In genomic region chr2:225438263-225438662, GRCh38 we compare ENCODE assay signal across 25 cellular contexts. TPM values are rescaled to one million over a fixed set of nuclear protein-coding genes. Genes with fewer than 3 reads are reported as not detected.
DNase-seq lines count a peak whose midpoint lies in the region; ATAC-seq, FAIRE-seq and TF ChIP-seq lines count a peak whose summit lies in the region.
"Had no signal": no experiment of that assay in that cellular context is flagged by ENCODE, and none has a peak within 500 bp of the region (broad histone marks: within the 10 kb centered on the region; RNA-seq: fewer than 3 reads in every experiment).

No MANE protein-coding gene starts in this region.

- intact Hi-C loops in HepG2 (cut with micrococcal nuclease; ENCODE audit: unreplicated experiment): no loop called here
- intact Hi-C loops in right lobe of liver (cut with DNase I): no loop called here
- intact Hi-C loops in dorsolateral prefrontal cortex (cut with DNase I): no loop called here

- H4K20me1 ChIP-seq in HepG2 (ENCODE audit: insufficient read depth, low read length): no peaks in the 10 kb centered on the region
- H4K20me1 ChIP-seq: BLaER1 had no signal

- WGBS in HepG2 (ENCODE audit: low lambda C conversion rate): 0% methylated on average over 1 of the region's 1 CpG
- 62% methylated on average over 1 of the region's 1 CpG for WGBS in right lobe of liver (ENCODE audit: insufficient coverage, low coverage, low lambda C conversion rate, missing lambda C conversion rate)

- H2AFZ ChIP-seq in HepG2 (ENCODE audit: low read length): no peak overlapping the region

- in situ Hi-C loops in HepG2 (cut with HindIII; ENCODE audit: extremely low pct_ligation_motif_present, low pct_unique_long_range_greater_than_20kb): no loop called here

- H3K36me3 ChIP-seq in HepG2 (replicated peaks in 1 of 2; ENCODE audit: control insufficient read depth in 1 of 2, insufficient read depth in 2 of 2, low read length in 2 of 2): no peaks in the 10 kb centered on the region
- no peaks in the 10 kb centered on the region for H3K36me3 ChIP-seq in right lobe of liver
- H3K36me3 ChIP-seq: BLaER1 had no signal

- no peak for TF ChIP-seq POLR2A in HepG2 (IDR thresholded peaks at IDR 0.05; ENCODE audit: insufficient read depth in 1 of 2, low read depth in 2 of 2, low read length in 2 of 2)
- TF ChIP-seq POLR2A in right lobe of liver (IDR thresholded peaks at IDR 0.05): no peak

- H3K27me3 ChIP-seq in HepG2 (ENCODE audit: control insufficient read depth in 1 of 2, insufficient read depth in 2 of 2, low read length in 2 of 2) (no peaks in the 10 kb centered on the region), right lobe of liver (no peaks in the 10 kb centered on the region), dorsolateral prefrontal cortex (no peaks in the 10 kb centered on the region)
- H3K27me3 ChIP-seq: BLaER1 had no signal

- no peak for TF ChIP-seq CTCF in HepG2 (CRISPR knock-in tag; IDR thresholded peaks at IDR 0.05)
- TF ChIP-seq CTCF in right lobe of liver (IDR thresholded peaks at IDR 0.05): no peak
- no peak for TF ChIP-seq CTCF in dorsolateral prefrontal cortex (IDR thresholded peaks at IDR 0.05 in 54 of 56, conservative IDR thresholded peaks at IDR 0.05 in 2 of 56; ENCODE audit: low read depth in 1 of 56, partially characterized antibody in 56 of 56)

- no peak overlapping the region for H3K4me2 ChIP-seq in HepG2 (ENCODE audit: low read depth, low read length)
- H3K4me2 ChIP-seq: A549, BLaER1 had no signal

- POLR2A ChIA-PET in HepG2 (lab: Yijun Ruan, JAX): no interaction called here

- H3K4me3 ChIP-seq in HepG2 (replicated peaks in 1 of 3; ENCODE audit: insufficient read depth in 1 of 3, low read depth in 2 of 3, low read length in 3 of 3): no peak overlapping the region
- no peak overlapping the region for H3K4me3 ChIP-seq in right lobe of liver
- no peak overlapping the region for H3K4me3 ChIP-seq in dorsolateral prefrontal cortex
- H3K4me3 ChIP-seq: A549, BLaER1 had no signal

- no peaks in the 10 kb centered on the region for H3K4me1 ChIP-seq in HepG2 (ENCODE audit: insufficient read depth, low read length)
- no peaks in the 10 kb centered on the region for H3K4me1 ChIP-seq in right lobe of liver
- H3K4me1 ChIP-seq: A549, Caco-2 had no signal

- BruUV-seq in HepG2 (replicated peaks; lab: Mats Ljungman, UMichigan): no TSS peak

- H3K27ac ChIP-seq in HepG2 (ENCODE audit: extremely low read length, insufficient read depth, low read length): no peak overlapping the region
- no peak overlapping the region for H3K27ac ChIP-seq in right lobe of liver
- no peak overlapping the region for H3K27ac ChIP-seq in dorsolateral prefrontal cortex
- H3K27ac ChIP-seq: 22Rv1, A549, BLaER1 had no signal

- H3K79me2 ChIP-seq in HepG2 (ENCODE audit: insufficient read depth, low read length): no peaks in the 10 kb centered on the region

- CTCF ChIA-PET in HepG2 (lab: Yijun Ruan, JAX; ENCODE audit: low intra/inter-chr PET ratio, low total read pairs): no interaction called here

- ATAC-seq in HepG2 (no peak), right lobe of liver (no peak), SK-N-SH treated with all-trans-retinoic acid at 6 μM for 48 hours (no peak)
- ATAC-seq: A549 had no signal

- TF ChIP-seq EP300 in HepG2 (IDR thresholded peaks at IDR 0.05; ENCODE audit: low read depth in 2 of 2, low read length in 2 of 2) (no peak), HepG2 (CRISPR knock-in tag; IDR thresholded peaks at IDR 0.05; ENCODE audit: borderline replicate concordance) (no peak)

- FAIRE-seq in HepG2 (lab: Jason Lieb, UNC): no peak
- FAIRE-seq in urothelium cell line (lab: Jason Lieb, UNC): no peak
- FAIRE-seq: A549, D721Med, G401.6, GM12891, GM19239 had no signal

- no peak for TF ChIP-seq RAD21 in HepG2 (CRISPR knock-in tag; IDR thresholded peaks at IDR 0.05)

- H3K9me3 ChIP-seq in HepG2 (ENCODE audit: low read length): no peaks in the 10 kb centered on the region
- no peaks in the 10 kb centered on the region for H3K9me3 ChIP-seq in right lobe of liver
- H3K9me3 ChIP-seq: A549, Caco-2 had no signal

- no peak overlapping the region for H3K9ac ChIP-seq in HepG2 (ENCODE audit: insufficient read depth, low read depth, low read length)
- H3K9ac ChIP-seq: BLaER1 had no signal

- DNase-seq in HepG2 (ENCODE audit: low spot score): no peak
- DNase-seq in right lobe of liver: no peak
- peak; percentile 20 for DNase-seq in NCI-H69 (lab: John Stamatoyannopoulos, UW)
- no peak for DNase-seq in COLO668 (lab: John Stamatoyannopoulos, UW; ENCODE audit: unreplicated experiment)
- DNase-seq in dorsolateral prefrontal cortex: no peak
- DNase-seq in urothelium cell line (ENCODE audit: low spot score): no peak
- DNase-seq: AML-193; C1 segment of cervical spinal cord; Caco-2; Calu3; CD4-positive, alpha-beta memory T cell; CD4-positive, CD25-positive, alpha-beta regulatory T cell; CD8-positive, alpha-beta memory T cell; DMS79 treated with DMSO at 0.1 percent for 48 hours; GF-D8 had no signal

TF ChIP-seq in HepG2, 621 proteins besides CTCF, POLR2A, EP300 and RAD21:
- TF ChIP-seq ZBTB39 (CRISPR knock-in tag; IDR thresholded peaks at IDR 0.05): no peak
- peak; percentile 80 for TF ChIP-seq CEBPB (IDR thresholded peaks at IDR 0.05; ENCODE audit: borderline replicate concordance, low read depth, low read length)
- TF ChIP-seq KLF6 (CRISPR knock-in tag; IDR thresholded peaks at IDR 0.05): no peak
TF ChIP-seq in HepG2: peak in this region for 1.

TF ChIP-seq in SK-N-SH treated with all-trans-retinoic acid at 6 μM for 48 hours, 23 proteins besides CTCF, POLR2A, EP300 and RAD21:
- TF ChIP-seq ISL1 (CRISPR knock-in tag; IDR thresholded peaks at IDR 0.05): peak; percentile 86
- peak; percentile 42; the same call in 1 of the 2 replicates for TF ChIP-seq TCF4 (CRISPR knock-in tag; IDR thresholded peaks at IDR 0.05; ENCODE audit: borderline replicate concordance)
- no peak for TF ChIP-seq OSR1 (CRISPR knock-in tag; IDR thresholded peaks at IDR 0.05)
- 0 out of 2 replicates have a peak, but pooled peaks have one; percentile 32 for TF ChIP-seq TSHZ2 (CRISPR knock-in tag; IDR thresholded peaks at IDR 0.05)

RNA-seq across cellular contexts. Expression of gene NYAP2, which starts 38.8 kb away (rescaled TPM):
- total RNA-seq in HepG2 (2016; rRNA removed; fragmentation: Illumina TruSeq; extraction: Trizol) (not detected in 2 replicates), right lobe of liver (not detected), dorsolateral prefrontal cortex (10 to 100 TPM in 25 of 120 experiments, 1 to 10 TPM in 95; 2.0 to 14.0 (median 8.2) TPM)
- total RNA-seq in HepG2 (2016; cell fraction: cytosol; rRNA removed; fragmentation: Illumina TruSeq; extraction: Trizol; ENCODE audit: low read depth): not detected in 2 replicates
- not detected in 2 replicates for total RNA-seq in HepG2 (2016; cell fraction: insoluble cytoplasmic fraction; rRNA removed; fragmentation: Illumina TruSeq; extraction: Trizol)
- total RNA-seq in HepG2 (2016; cell fraction: membrane; rRNA removed; fragmentation: Illumina TruSeq; extraction: Trizol): not detected in 2 replicates
- not detected in 2 replicates for total RNA-seq in HepG2 (2016; cell fraction: nucleus; rRNA removed; fragmentation: Illumina TruSeq; extraction: Trizol)
- polyA plus RNA-seq in HepG2 (2011; rRNA removed): not detected in 2 replicates
- polyA plus RNA-seq in HepG2 (2011; cell fraction: cytosol; rRNA removed): not detected in 2 replicates
- polyA plus RNA-seq in HepG2 (2011; cell fraction: nucleus; rRNA removed): not detected in 2 replicates
- not detected in 2 replicates for polyA plus RNA-seq in HepG2 (2012)
- not detected in 2 replicates for polyA plus RNA-seq in HepG2 (2016; cell fraction: cytosol; fragmentation: Illumina TruSeq; extraction: Trizol; ENCODE audit: low read depth)
- polyA plus RNA-seq in HepG2 (2016; cell fraction: insoluble cytoplasmic fraction; fragmentation: Illumina TruSeq; extraction: Trizol; ENCODE audit: low read depth): not detected in 2 replicates
- not detected in 2 replicates for polyA plus RNA-seq in HepG2 (2016; cell fraction: membrane; fragmentation: Illumina TruSeq; extraction: Trizol; ENCODE audit: low read depth)
- not detected in 2 replicates for polyA plus RNA-seq in HepG2 (2016; cell fraction: nucleus; fragmentation: Illumina TruSeq; extraction: Trizol; ENCODE audit: insufficient read depth, low read depth)
- 4.4 TPM in 1 of 2 replicates, not detected in the other for polyA minus RNA-seq in HepG2 (2011; rRNA and poly(A)+ RNA removed; ENCODE audit: low replicate concordance)
- polyA minus RNA-seq in HepG2 (2011; cell fraction: cytosol; rRNA and poly(A)+ RNA removed): 0.20 TPM in 1 of 2 replicates, not detected in the other
- not detected in 2 replicates for polyA minus RNA-seq in HepG2 (2011; cell fraction: nucleus; rRNA and poly(A)+ RNA removed)
- total RNA-seq: A172; CD8-positive, alpha-beta memory T cell had no signal
- polyA plus RNA-seq: CD14-positive monocyte; CD4-positive, alpha-beta memory T cell; CD4-positive, CD25-positive, alpha-beta regulatory T cell; CD8-positive, alpha-beta memory T cell had no signal
